8 cellular contexts compared by ENCODE assay signal in genomic region chr15:31459011-31459748, GRCh38.
A peak's percentile ranks its signal among the peaks of the same experiment; 100 is the strongest.
DNase-seq lines count a peak whose midpoint lies in the region; ATAC-seq, FAIRE-seq and TF ChIP-seq lines count a peak whose summit lies in the region.

No MANE protein-coding gene starts in this region.

- H3K4me3 Mint-ChIP-seq in chondrocyte (ENCODE audit: unreplicated experiment) = no peak overlapping the region

- H3K4me1 Mint-ChIP-seq in chondrocyte (ENCODE audit: low read depth) = peaks cover 26% of the 10 kb centered on the region

- FAIRE-seq in GM19239 (lab: Jason Lieb, UNC) = peak; percentile 98
- FAIRE-seq in H54 (lab: Jason Lieb, UNC) = no peak

- H3K36me3 Mint-ChIP-seq in chondrocyte (ENCODE audit: low read depth) = no peaks in the 10 kb centered on the region

- no peak overlapping the region for H3K4me3 ChIP-seq in coronary artery

- no peak for DNase-seq in GM19239 (ENCODE audit: insufficient read length, low spot score)
- peak; percentile 38 to 49 for DNase-seq in activated CD4-positive, alpha-beta T cell treated with anti-CD3 and anti-CD28 coated beads, Interleukin-2, amount 50 U/mL, for 4 hours
- peak in 2 of 3 donors; percentile 56 for DNase-seq in stimulated activated CD4-positive, alpha-beta T cell treated with anti-CD3 and anti-CD28 coated beads, Interleukin-12 subunit alpha, Interleukin-12 subunit beta, amount 100 ng/mL, for 48 hours (ENCODE audit: low read depth in 2 of 3, low spot score in 1 of 3)
- no peak for DNase-seq in chondrocyte (ENCODE audit: low spot score)
- no peak for DNase-seq in H54 (ENCODE audit: insufficient read length, low spot score)
- no peak for DNase-seq in coronary artery (ENCODE audit: low spot score)
- DNase-seq in NK-92 (lab: John Stamatoyannopoulos, UW; ENCODE audit: unreplicated experiment) = no peak

- ATAC-seq in HG03025 (IDR thresholded peaks at IDR 0.05; ENCODE audit: low FRiP score, unreplicated experiment) = peak; percentile 87

- no peak overlapping the region for H3K27ac ChIP-seq in coronary artery

- H3K27ac Mint-ChIP-seq in chondrocyte (ENCODE audit: unreplicated experiment) = no peak overlapping the region

- peaks cover 8% of the 10 kb centered on the region for H3K9me3 Mint-ChIP-seq in chondrocyte (ENCODE audit: low read depth)

- TF ChIP-seq POLR2A in H54 (IDR thresholded peaks at IDR 0.05; ENCODE audit: low read depth, low read length) = no peak

- no peak for TF ChIP-seq CTCF in chondrocyte (IDR thresholded peaks at IDR 0.05)
- TF ChIP-seq CTCF in coronary artery (IDR thresholded peaks at IDR 0.05) = no peak

- H3K27me3 Mint-ChIP-seq in chondrocyte (ENCODE audit: low read depth) = no peaks in the 10 kb centered on the region

Comparison
In these comparisons a context has a peak if more than half of its experiments do, and no peak if none do; other contexts are left out.
1. DNase-seq: peak in activated CD4-positive, alpha-beta T cell treated with anti-CD3 and anti-CD28 coated beads, Interleukin-2, amount 50 U/mL, for 4 hours (2 of 2) and stimulated activated CD4-positive, alpha-beta T cell treated with anti-CD3 and anti-CD28 coated beads, Interleukin-12 subunit alpha, Interleukin-12 subunit beta, amount 100 ng/mL, for 48 hours (2 of 3); none in GM19239 (single experiment), chondrocyte (single experiment), H54 (single experiment), coronary artery (single experiment) and NK-92 (single experiment).